8 cellular contexts compared by ENCODE assay signal in genomic region chr1:65066766-65067490, GRCh38.
A peak's percentile ranks its signal among the peaks of the same experiment; 100 is the strongest.
DNase-seq lines count a peak whose midpoint lies in the region; ATAC-seq, FAIRE-seq and TF ChIP-seq lines count a peak whose summit lies in the region.

No MANE protein-coding gene starts in this region.

- peaks cover 4% of the 10 kb centered on the region; the same call in 1 of the 2 replicates for H3F3A ChIP-seq in GM23338 (replicated peaks; ENCODE audit: low read depth)

- peaks cover 54% of the 10 kb centered on the region for H3K4me1 Mint-ChIP-seq in GM23338
- H3K4me1 Mint-ChIP-seq in activated B cell treated with CpG ODN at 0.5 μM for 24 hours = peaks cover 55% of the 10 kb centered on the region
- peaks cover 49 to 74% of the 10 kb centered on the region in 2 donors for H3K4me1 Mint-ChIP-seq in immature natural killer cell

- H3K36me3 Mint-ChIP-seq in GM23338 (ENCODE audit: low read depth) (peaks cover 7% of the 10 kb centered on the region), activated B cell treated with CpG ODN at 0.5 μM for 24 hours (ENCODE audit: low read depth) (peaks cover 13% of the 10 kb centered on the region), immature natural killer cell (peaks cover 0 to 4% (median 0%) of the 10 kb centered on the region in 3 donors)

- intact Hi-C loops in activated B cell treated with CpG ODN at 0.5 μM for 24 hours (cut with micrococcal nuclease) = loop anchor here (1.0 to 10.0 kb wide), 6 partner anchors 65 to 1860 kb away; partner anchors contain the start of gene PGM1

- no peak overlapping the region; the same call in 1 of the 2 replicates for H3K27ac Mint-ChIP-seq in GM23338
- H3K27ac Mint-ChIP-seq in activated B cell treated with CpG ODN at 0.5 μM for 24 hours = peak overlapping the region; percentile 95
- peak overlapping the region; percentile 88 to 98 (median 96) for H3K27ac Mint-ChIP-seq in immature natural killer cell

- H3K9me3 Mint-ChIP-seq in GM23338 (no peaks in the 10 kb centered on the region), activated B cell treated with CpG ODN at 0.5 μM for 24 hours (no peaks in the 10 kb centered on the region), immature natural killer cell (no peaks in the 10 kb centered on the region)

- peaks cover 18% of the 10 kb centered on the region for H4K20me1 ChIP-seq in GM23338 (replicated peaks; ENCODE audit: insufficient read depth)

- FAIRE-seq in bronchial epithelial cell (lab: Jason Lieb, UNC) (no peak), small intestine (lab: Jason Lieb, UNC) (no peak)

- H3K4me1 ChIP-seq in GM23338 (ENCODE audit: insufficient read depth) (peaks cover 27% of the 10 kb centered on the region), small intestine (ENCODE audit: control insufficient read depth in 2 of 2, insufficient read depth in 1 of 2, low read depth in 1 of 2, low read length in 1 of 2) (peaks cover 4 to 7% of the 10 kb centered on the region in 2 donors)

- H3K27me3 Mint-ChIP-seq in GM23338 (ENCODE audit: insufficient read depth, low read depth, poor library complexity) (peaks cover 5% of the 10 kb centered on the region), activated B cell treated with CpG ODN at 0.5 μM for 24 hours (no peaks in the 10 kb centered on the region), immature natural killer cell (ENCODE audit: low read depth in 3 of 3) (peaks cover 11 to 26% (median 14%) of the 10 kb centered on the region in 3 donors)

- H3K36me3 ChIP-seq in GM23338 (ENCODE audit: insufficient read depth) = no peaks in the 10 kb centered on the region
- H3K36me3 ChIP-seq in bronchial epithelial cell (ENCODE audit: control insufficient read depth, insufficient read depth, low read length) = no peaks in the 10 kb centered on the region
- no peaks in the 10 kb centered on the region for H3K36me3 ChIP-seq in small intestine (ENCODE audit: control insufficient read depth in 2 of 2, insufficient read depth in 2 of 2, low read length in 2 of 2)

- TF ChIP-seq CTCF in GM23338 (conservative IDR thresholded peaks at IDR 0.05; ENCODE audit: low read depth in 2 of 2) = no peak
- TF ChIP-seq CTCF in activated B cell treated with CpG ODN at 0.5 μM for 24 hours (IDR thresholded peaks at IDR 0.05) = no peak
- no peak for TF ChIP-seq CTCF in bronchial epithelial cell (IDR thresholded peaks at IDR 0.05; ENCODE audit: insufficient read depth, low read length, severe bottlenecking)

- H3K4me3 Mint-ChIP-seq in GM23338 (peak overlapping the region; percentile 93), activated B cell treated with CpG ODN at 0.5 μM for 24 hours (peak overlapping the region; percentile 97), immature natural killer cell (peak overlapping the region; percentile 92 to 97 (median 94))

- 0% methylated on average over 59 to 101 of the region's 101 CpGs for WGBS in small intestine, 3 donors

- no peaks in the 10 kb centered on the region for H3K9me2 ChIP-seq in GM23338 (ENCODE audit: insufficient read depth)

- peak overlapping the region; percentile 76 for H3K4me2 ChIP-seq in GM23338

- peaks cover 40% of the 10 kb centered on the region for H3K79me2 ChIP-seq in GM23338 (replicated peaks; ENCODE audit: insufficient read depth)

- H3K27me3 ChIP-seq in GM23338 (ENCODE audit: insufficient read depth) (no peaks in the 10 kb centered on the region), bronchial epithelial cell (ENCODE audit: control insufficient read depth, insufficient read depth, low read length) (no peaks in the 10 kb centered on the region), small intestine (ENCODE audit: control insufficient read depth in 2 of 2, insufficient read depth in 2 of 2, low read length in 2 of 2) (no peaks in the 10 kb centered on the region)

- H2AFZ ChIP-seq in GM23338 = 0 out of 2 replicates have a peak overlapping the region, but pooled peaks have one; percentile 39

- peak; percentile 92 for DNase-seq in DMS53 (lab: John Stamatoyannopoulos, UW)
- peak; percentile 90 for DNase-seq in GM23338 (ENCODE audit: low spot score)
- DNase-seq in NAMALWA (ENCODE audit: low spot score) = peak; percentile 48
- DNase-seq in activated B cell treated with CpG ODN at 0.5 μM for 24 hours = peak; percentile 78
- no peak for DNase-seq in bronchial epithelial cell (ENCODE audit: low read depth)
- peak; percentile 86 to 87 (median 86) for DNase-seq in immature natural killer cell
- peak; percentile 78 for DNase-seq in small intestine

- peak overlapping the region; percentile 87 for H3K27ac ChIP-seq in GM23338 (ENCODE audit: low read depth)
- peak overlapping the region; percentile 94 to 97 for H3K27ac ChIP-seq in small intestine (ENCODE audit: low read depth in 1 of 2, low read length in 1 of 2)

- H3K4me3 ChIP-seq in GM23338 (peak overlapping the region; percentile 84), bronchial epithelial cell (ENCODE audit: low read depth, low read length) (peak overlapping the region; percentile 72), small intestine (ENCODE audit: low read depth in 1 of 2, low read length in 2 of 2) (peak overlapping the region; percentile 89 to 97)

- ATAC-seq in GM23338 = peak; percentile 71
- peak; percentile 69 for ATAC-seq in activated B cell treated with CpG ODN at 0.5 μM for 24 hours (ENCODE audit: low read depth)
- ATAC-seq in HG03378 (IDR thresholded peaks at IDR 0.05; ENCODE audit: unreplicated experiment) = no peak

- POLR2A ChIA-PET in activated B cell treated with CpG ODN at 0.5 μM for 24 hours (lab: Charles Lee) = interaction anchor here (0.6 to 2.4 kb wide), 2 partner anchors 203 to 1544 kb away, joined by 3 to 5 read pairs; partner anchors contain the start of genes EFCAB7 and ITGB3BP

- CTCF ChIA-PET in activated B cell treated with CpG ODN at 0.5 μM for 24 hours (lab: Charles Lee) = interaction anchor here (1.3 to 9.9 kb wide), 2 partner anchors 7 to 142 kb away, joined by 3 to 137 read pairs; no protein-coding TSS in a partner anchor

- H3K9me3 ChIP-seq in small intestine (ENCODE audit: control insufficient read depth, low read depth) = no peaks in the 10 kb centered on the region

TF ChIP-seq in GM23338, 12 proteins besides CTCF, POLR2A, EP300 and RAD21:
- TF ChIP-seq POLR2AphosphoS5 (IDR thresholded peaks at IDR 0.05; ENCODE audit: low read depth) = peak; percentile 64; the same call in 1 of the 2 replicates
- TF ChIP-seq CREB1 (CRISPR knock-in tag; IDR thresholded peaks at IDR 0.05; ENCODE audit: low read depth) = no peak
- no peak for TF ChIP-seq ZNF114 (CRISPR knock-in tag; IDR thresholded peaks at IDR 0.05)
